Comparison of ENCODE assay signal across 8 cellular contexts in the genomic region with DNA sequence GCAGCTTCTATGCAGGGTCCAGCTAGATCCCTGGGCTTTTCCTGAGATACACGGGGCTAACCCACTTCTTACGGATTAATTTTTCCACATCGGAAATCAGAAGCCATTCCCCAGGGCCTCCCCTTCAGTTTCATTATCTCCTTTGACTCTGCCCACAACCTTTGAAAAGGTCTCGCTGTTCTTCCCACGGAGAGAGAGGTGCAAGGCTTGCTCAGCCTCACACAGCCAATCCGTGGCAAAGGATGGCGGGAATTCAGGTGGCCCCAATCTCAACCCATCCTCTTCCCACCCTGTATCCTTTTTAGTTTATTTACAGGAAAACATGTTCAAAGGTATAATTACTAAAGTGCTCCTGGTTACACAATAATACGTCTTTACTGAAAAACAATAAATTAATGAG. TPM values are rescaled to one million over a fixed set of nuclear protein-coding genes. Genes with fewer than 3 reads are reported as not detected.
DNase-seq lines count a peak whose midpoint lies in the region; ATAC-seq and TF ChIP-seq lines count a peak whose summit lies in the region.

No MANE protein-coding gene starts in this region.

- no peak overlapping the region for H3K27ac Mint-ChIP-seq in activated CD4-positive, alpha-beta T cell treated with anti-CD3 and anti-CD28 coated beads for 36 hours
- H3K27ac Mint-ChIP-seq in activated B cell treated with CpG ODN at 0.5 μM for 24 hours, result no peak overlapping the region
- H3K27ac Mint-ChIP-seq in stimulated activated memory B cell treated with anti-CD40 and anti-IgM and Interleukin-4, amounts not matched to agents 10 μg/mL and 1 μg/mL and 100 μg/mL, for 72 hours, result no peak overlapping the region

- CTCF ChIA-PET in activated CD4-positive, alpha-beta T cell treated with anti-CD3 and anti-CD28 coated beads for 36 hours (lab: Charles Lee), result interaction anchor here (0.8 to 2.3 kb wide), 6 partner anchors 16 to 973 kb away, joined by 3 to 11 read pairs (median 5); no protein-coding TSS in a partner anchor
- CTCF ChIA-PET in activated B cell treated with CpG ODN at 0.5 μM for 24 hours (lab: Charles Lee) (interaction anchor here (3.8 kb wide), 1 partner anchor 19 kb away, joined by 26 read pairs; no protein-coding TSS in a partner anchor), HEK293T (lab: Yijun Ruan, JAX) (interaction anchor here (0.8 to 1.2 kb wide), 3 partner anchors 21 to 49 kb away, joined by 3 to 5 read pairs (median 3); a partner anchor contains a TSS)

- peaks cover 2% of the 10 kb centered on the region for H3K36me3 Mint-ChIP-seq in activated CD4-positive, alpha-beta T cell treated with anti-CD3 and anti-CD28 coated beads for 36 hours (ENCODE audit: low read depth)
- peaks cover 7% of the 10 kb centered on the region for H3K36me3 Mint-ChIP-seq in activated B cell treated with CpG ODN at 0.5 μM for 24 hours (ENCODE audit: low read depth)
- H3K36me3 Mint-ChIP-seq in stimulated activated memory B cell treated with anti-CD40 and anti-IgM and Interleukin-4, amounts not matched to agents 10 μg/mL and 1 μg/mL and 100 μg/mL, for 72 hours, result no peaks in the 10 kb centered on the region

- H3K9me3 Mint-ChIP-seq in activated CD4-positive, alpha-beta T cell treated with anti-CD3 and anti-CD28 coated beads for 36 hours (ENCODE audit: low read depth), result no peaks in the 10 kb centered on the region
- no peaks in the 10 kb centered on the region for H3K9me3 Mint-ChIP-seq in activated B cell treated with CpG ODN at 0.5 μM for 24 hours
- H3K9me3 Mint-ChIP-seq in stimulated activated memory B cell treated with anti-CD40 and anti-IgM and Interleukin-4, amounts not matched to agents 10 μg/mL and 1 μg/mL and 100 μg/mL, for 72 hours, result no peaks in the 10 kb centered on the region

- H3K36me3 ChIP-seq in hepatocyte (replicated peaks; ENCODE audit: insufficient read depth, low read depth) (no peaks in the 10 kb centered on the region), mucosa of descending colon (ENCODE audit: low read depth) (no peaks in the 10 kb centered on the region)

- TF ChIP-seq CTCF in activated B cell treated with CpG ODN at 0.5 μM for 24 hours (IDR thresholded peaks at IDR 0.05), result no peak
- TF ChIP-seq CTCF in hepatocyte (IDR thresholded peaks at IDR 0.05; ENCODE audit: poor library complexity), result no peak
- TF ChIP-seq CTCF in mucosa of descending colon (IDR thresholded peaks at IDR 0.05), result no peak

- peak overlapping the region; percentile 78 for H2AFZ ChIP-seq in hepatocyte

- DNase-seq in activated CD4-positive, alpha-beta T cell treated with anti-CD3 and anti-CD28 coated beads for 36 hours, result no peak
- no peak for DNase-seq in activated CD4-positive, alpha-beta T cell treated with anti-CD3 and anti-CD28 coated beads for 1 hour
- DNase-seq in activated B cell treated with CpG ODN at 0.5 μM for 24 hours, result no peak
- DNase-seq in hepatocyte (ENCODE audit: low spot score), result no peak
- no peak for DNase-seq in KBM-7
- DNase-seq in HEK293T (ENCODE audit: extremely low spot score), result no peak
- DNase-seq in mucosa of descending colon, result no peak

- H3K4me1 ChIP-seq in hepatocyte (ENCODE audit: insufficient read depth), result peaks cover 33% of the 10 kb centered on the region
- peaks cover 29% of the 10 kb centered on the region for H3K4me1 ChIP-seq in mucosa of descending colon (ENCODE audit: low read depth)

- peak overlapping the region; percentile 40 for H3K4me3 ChIP-seq in hepatocyte
- H3K4me3 ChIP-seq in mucosa of descending colon, result no peak overlapping the region

- no peak for ATAC-seq in activated CD4-positive, alpha-beta T cell treated with anti-CD3 and anti-CD28 coated beads for 36 hours
- no peak for ATAC-seq in activated B cell treated with CpG ODN at 0.5 μM for 24 hours (ENCODE audit: low read depth)
- no peak for ATAC-seq in stimulated activated memory B cell treated with anti-CD40 and anti-IgM and Interleukin-4, amounts not matched to agents 10 μg/mL and 1 μg/mL and 100 μg/mL, for 72 hours
- ATAC-seq in mucosa of descending colon, result no peak

- 62% methylated on average over 8 of the region's 8 CpGs for WGBS in hepatocyte (ENCODE audit: low lambda C conversion rate, missing lambda C conversion rate)

- H3K27ac ChIP-seq in hepatocyte, result no peak overlapping the region

- peaks cover 67% of the 10 kb centered on the region for H3K4me1 Mint-ChIP-seq in activated CD4-positive, alpha-beta T cell treated with anti-CD3 and anti-CD28 coated beads for 36 hours
- peaks cover 83% of the 10 kb centered on the region for H3K4me1 Mint-ChIP-seq in activated B cell treated with CpG ODN at 0.5 μM for 24 hours
- H3K4me1 Mint-ChIP-seq in stimulated activated memory B cell treated with anti-CD40 and anti-IgM and Interleukin-4, amounts not matched to agents 10 μg/mL and 1 μg/mL and 100 μg/mL, for 72 hours, result peaks cover 87% of the 10 kb centered on the region

- H3K79me2 ChIP-seq in hepatocyte, result peaks cover 34% of the 10 kb centered on the region

- H3K9me3 ChIP-seq in hepatocyte (ENCODE audit: low read depth) (no peaks in the 10 kb centered on the region), mucosa of descending colon (no peaks in the 10 kb centered on the region)

- POLR2A ChIA-PET in activated CD4-positive, alpha-beta T cell treated with anti-CD3 and anti-CD28 coated beads for 36 hours (lab: Charles Lee), result interaction anchor here (0.6 to 1.3 kb wide), 3 partner anchors 22 to 132 kb away, joined by 3 to 4 read pairs (median 3); a partner anchor contains a TSS
- POLR2A ChIA-PET in activated B cell treated with CpG ODN at 0.5 μM for 24 hours (lab: Charles Lee) (interaction anchor here (0.6 to 1.9 kb wide), 14 partner anchors 11 to 241 kb away, joined by 3 to 9 read pairs (median 3); a partner anchor contains a TSS), HEK293T (lab: Yijun Ruan, JAX) (interaction anchor here (0.5 to 1.0 kb wide), 8 partner anchors 8 to 68 kb away, joined by 3 read pairs; a partner anchor contains a TSS)

- H3K27me3 Mint-ChIP-seq in activated CD4-positive, alpha-beta T cell treated with anti-CD3 and anti-CD28 coated beads for 36 hours, result peaks cover 2% of the 10 kb centered on the region
- H3K27me3 Mint-ChIP-seq in activated B cell treated with CpG ODN at 0.5 μM for 24 hours, result no peaks in the 10 kb centered on the region
- no peaks in the 10 kb centered on the region for H3K27me3 Mint-ChIP-seq in stimulated activated memory B cell treated with anti-CD40 and anti-IgM and Interleukin-4, amounts not matched to agents 10 μg/mL and 1 μg/mL and 100 μg/mL, for 72 hours

- intact Hi-C loops in activated CD4-positive, alpha-beta T cell treated with anti-CD3 and anti-CD28 coated beads for 36 hours (cut with DNase I, micrococcal nuclease), result loop anchor here (1.0 to 10.0 kb wide), 7 partner anchors 49 to 1049 kb away; a partner anchor contains a TSS
- intact Hi-C loops in activated B cell treated with CpG ODN at 0.5 μM for 24 hours (cut with micrococcal nuclease), result loop anchor here (2.0 to 10.0 kb wide), 2 partner anchors 49 to 731 kb away; a partner anchor contains a TSS
- intact Hi-C loops in mucosa of descending colon (cut with DNase I, micrococcal nuclease), result no loop called here

- H3K27me3 ChIP-seq in hepatocyte, result no peaks in the 10 kb centered on the region

- H3K9me2 ChIP-seq in hepatocyte (replicated peaks; ENCODE audit: insufficient read depth), result no peaks in the 10 kb centered on the region

- H3K4me2 ChIP-seq in hepatocyte, result peak overlapping the region; percentile 88

- in situ Hi-C loops in KBM-7 (cut with MboI; ENCODE audit: low pct_unique_long_range_greater_than_20kb, low sequenced_read_pairs), result no loop called here

- peak overlapping the region; percentile 64 for H3K4me3 Mint-ChIP-seq in activated CD4-positive, alpha-beta T cell treated with anti-CD3 and anti-CD28 coated beads for 36 hours
- peak overlapping the region; percentile 82 for H3K4me3 Mint-ChIP-seq in activated B cell treated with CpG ODN at 0.5 μM for 24 hours
- H3K4me3 Mint-ChIP-seq in stimulated activated memory B cell treated with anti-CD40 and anti-IgM and Interleukin-4, amounts not matched to agents 10 μg/mL and 1 μg/mL and 100 μg/mL, for 72 hours, result peak overlapping the region; percentile 74

- peaks cover 32% of the 10 kb centered on the region for H4K20me1 ChIP-seq in hepatocyte (ENCODE audit: insufficient read depth, poor library complexity, severe bottlenecking)

TF ChIP-seq in HEK293T, 16 proteins besides CTCF, POLR2A, EP300 and RAD21:
- no peak for TF ChIP-seq FOXA1 (IDR thresholded peaks at IDR 0.05)
- TF ChIP-seq L3MBTL2 (conservative IDR thresholded peaks at IDR 0.05), result no peak
- no peak for TF ChIP-seq HDGF (IDR thresholded peaks at IDR 0.05; ENCODE audit: borderline replicate concordance)
- no peak for TF ChIP-seq ARNT (IDR thresholded peaks at IDR 0.05)
- TF ChIP-seq FOXK2 (IDR thresholded peaks at IDR 0.05), result no peak
- TF ChIP-seq, protein P1, sequence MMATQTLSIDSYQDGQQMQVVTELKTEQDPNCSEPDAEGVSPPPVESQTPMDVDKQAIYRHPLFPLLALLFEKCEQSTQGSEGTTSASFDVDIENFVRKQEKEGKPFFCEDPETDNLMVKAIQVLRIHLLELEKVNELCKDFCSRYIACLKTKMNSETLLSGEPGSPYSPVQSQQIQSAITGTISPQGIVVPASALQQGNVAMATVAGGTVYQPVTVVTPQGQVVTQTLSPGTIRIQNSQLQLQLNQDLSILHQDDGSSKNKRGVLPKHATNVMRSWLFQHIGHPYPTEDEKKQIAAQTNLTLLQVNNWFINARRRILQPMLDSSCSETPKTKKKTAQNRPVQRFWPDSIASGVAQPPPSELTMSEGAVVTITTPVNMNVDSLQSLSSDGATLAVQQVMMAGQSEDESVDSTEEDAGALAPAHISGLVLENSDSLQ (IDR thresholded peaks at IDR 0.05), result no peak
- no peak for TF ChIP-seq BHLHE40 (IDR thresholded peaks at IDR 0.05; ENCODE audit: borderline replicate concordance)
- TF ChIP-seq TARDBP (IDR thresholded peaks at IDR 0.05), result no peak
- no peak for TF ChIP-seq ZNF384 (IDR thresholded peaks at IDR 0.05)
- no peak for TF ChIP-seq SUZ12 (IDR thresholded peaks at IDR 0.05)
- TF ChIP-seq SP1 (IDR thresholded peaks at IDR 0.05), result no peak
- TF ChIP-seq NFRKB (IDR thresholded peaks at IDR 0.05), result no peak

RNA-seq across cellular contexts. Expression of a gene that starts 0.7 kb away (rescaled TPM):
- 10 to 100 TPM; 62.8 to 64.7 TPM for total RNA-seq in activated CD4-positive, alpha-beta T cell treated with anti-CD3 and anti-CD28 coated beads for 36 hours
- total RNA-seq in activated B cell treated with CpG ODN at 0.5 μM for 24 hours (71.2 and 72.1 TPM in 2 replicates), hepatocyte (38.9 and 39.4 TPM in 2 replicates), mucosa of descending colon (10 to 100 TPM; 68.4 to 75.2 (median 72.1) TPM)
- 12.8 and 13.3 TPM in 2 replicates for polyA plus RNA-seq in hepatocyte

RNA-seq across cellular contexts. Expression of a gene that starts 48.7 kb away (rescaled TPM):
- 1 to 10 TPM; 8.3 to 8.7 TPM for total RNA-seq in activated CD4-positive, alpha-beta T cell treated with anti-CD3 and anti-CD28 coated beads for 36 hours
- 0.33 and 0.37 TPM in 2 replicates for total RNA-seq in activated B cell treated with CpG ODN at 0.5 μM for 24 hours
- total RNA-seq in hepatocyte, result 4.6 and 6.2 TPM in 2 replicates
- 5.8 and 8.9 TPM in 2 replicates for polyA plus RNA-seq in hepatocyte
- 1 to 10 TPM in 2 of 3 donors, under 1 TPM in 1; 0.61 to 4.7 (median 1.4) TPM for total RNA-seq in mucosa of descending colon

Comparison
In these comparisons a context has a peak if more than half of its experiments do, and no peak if none do; other contexts are left out.
1. intact Hi-C loops: an anchor here in activated CD4-positive, alpha-beta T cell treated with anti-CD3 and anti-CD28 coated beads for 36 hours (1.0 to 10.0 kb wide) and activated B cell treated with CpG ODN at 0.5 μM for 24 hours (2.0 to 10.0 kb wide); none called in mucosa of descending colon.